In the genomic region with DNA sequence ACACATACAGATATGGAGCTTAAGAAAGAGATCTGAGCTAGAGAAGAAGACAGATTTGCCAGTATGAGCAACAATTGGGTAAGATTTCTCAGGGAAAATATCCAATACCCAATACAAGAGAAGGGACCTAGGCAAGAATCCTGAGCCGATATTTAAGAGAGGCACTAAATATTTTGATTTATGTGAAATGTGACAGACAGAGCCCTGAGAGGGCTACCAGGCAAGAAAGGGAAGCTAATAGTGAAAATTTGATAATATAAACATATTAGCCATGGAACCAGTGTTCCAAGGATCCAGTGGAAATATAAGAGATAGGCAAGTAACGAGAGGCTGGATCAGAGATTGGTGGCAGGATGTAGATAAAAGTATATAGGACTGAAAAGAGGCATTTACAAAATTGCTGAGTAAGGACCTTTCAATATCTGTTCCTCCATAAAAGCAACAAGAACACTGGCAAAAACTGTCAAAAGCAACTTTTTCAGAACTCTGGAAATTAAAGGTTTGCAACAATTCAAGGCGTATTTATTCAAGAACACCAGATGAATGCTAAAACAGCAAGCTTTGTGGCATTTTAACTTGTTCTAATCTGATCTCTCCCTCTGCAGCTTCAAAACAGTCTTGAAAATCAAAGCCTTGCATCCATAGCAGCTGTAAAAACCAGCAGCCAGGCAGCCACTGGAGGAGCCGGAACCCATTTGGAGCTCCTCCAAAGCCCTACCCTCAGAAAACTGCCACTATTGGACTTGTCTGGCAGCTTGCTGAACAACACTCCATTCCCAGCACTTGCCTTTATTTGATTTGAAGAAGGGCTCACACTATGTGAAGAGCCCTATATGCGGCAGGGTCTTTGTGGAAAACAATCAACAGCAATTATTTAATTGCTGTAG, we compare ENCODE assay signal across 9 cellular contexts. TPM values are rescaled to one million over a fixed set of nuclear protein-coding genes. Genes with fewer than 3 reads are reported as not detected.
DNase-seq lines count a peak whose midpoint lies in the region; ATAC-seq, FAIRE-seq and TF ChIP-seq lines count a peak whose summit lies in the region.
"Had no signal": no experiment of that assay in that cellular context is flagged by ENCODE, and none has a peak within 500 bp of the region (broad histone marks: within the 10 kb centered on the region; RNA-seq: fewer than 3 reads in every experiment).

No MANE protein-coding gene starts in this region.

- no peaks in the 10 kb centered on the region; the same call in 1 of the 2 replicates for H3K36me3 ChIP-seq in MG63
- H3K36me3 ChIP-seq in body of pancreas (replicated peaks in 1 of 2; ENCODE audit: insufficient read depth in 1 of 2, low read depth in 2 of 2), result no peaks in the 10 kb centered on the region

- intact Hi-C loops in body of pancreas (cut with DNase I), result no loop called here

- H3K4me1 ChIP-seq in body of pancreas, result peaks cover 32% of the 10 kb centered on the region

- H3K27me3 ChIP-seq in MG63 (no peaks in the 10 kb centered on the region), body of pancreas (no peaks in the 10 kb centered on the region)

- no peak overlapping the region for H3K27ac ChIP-seq in body of pancreas
- H3K27ac ChIP-seq: PC-9 had no signal

- FAIRE-seq in GM12892 (lab: Jason Lieb, UNC), result no peak

- ATAC-seq in body of pancreas (peak; percentile 68), HG03354 (IDR thresholded peaks at IDR 0.05; ENCODE audit: poor library complexity, severe bottlenecking, unreplicated experiment) (no peak), GM21381 (IDR thresholded peaks at IDR 0.05; ENCODE audit: unreplicated experiment) (no peak), HG02759 (IDR thresholded peaks at IDR 0.05; ENCODE audit: unreplicated experiment) (no peak)

- DNase-seq in AG08395 (ENCODE audit: low spot score), result peak; percentile 19
- DNase-seq in MG63, result peak; percentile 28
- peak; percentile 61 to 80 (median 74) for DNase-seq in body of pancreas
- peak; percentile 87 for DNase-seq in medulla oblongata (ENCODE audit: extremely low spot score)
- DNase-seq in GM12892 (ENCODE audit: insufficient read length), result no peak

- TF ChIP-seq CTCF in body of pancreas (IDR thresholded peaks at IDR 0.05), result peak in 3 of 7 experiments; percentile 12 to 13 (median 12)

- no peak for TF ChIP-seq POLR2A in body of pancreas (IDR thresholded peaks at IDR 0.05)
- TF ChIP-seq POLR2A in GM12892 (IDR thresholded peaks at IDR 0.05; ENCODE audit: low read depth, low read length), result no peak

- 52 to 59% methylated on average over 5 of the region's 5 CpGs for WGBS in body of pancreas, 2 donors

- H3K9me3 ChIP-seq in MG63, result peaks cover 12% of the 10 kb centered on the region
- no peaks in the 10 kb centered on the region for H3K9me3 ChIP-seq in body of pancreas

- H3K4me3 ChIP-seq in MG63 (no peak overlapping the region), body of pancreas (no peak overlapping the region)
- H3K4me3 ChIP-seq: PC-9 had no signal

RNA-seq across cellular contexts. Expression of gene REV3L, which starts 58.8 kb away (rescaled TPM):
- 6.6 and 7.5 TPM in 2 replicates for total RNA-seq in MG63 (2014; rRNA removed; shearing (Covaris generic); ENCODE audit: low replicate concordance)
- total RNA-seq in body of pancreas, result 10 to 100 TPM; 28.3 to 29.7 TPM
- polyA plus RNA-seq in GM12892 (2012; ENCODE audit: missing spikeins), result 16.6 TPM
